Comparison of ENCODE assay signal across 8 cellular contexts in genomic region chr19:480016-480855, GRCh38. TPM values are rescaled to one million over a fixed set of nuclear protein-coding genes. Genes with fewer than 3 reads are reported as not detected.
DNase-seq lines count a peak whose midpoint lies in the region; ATAC-seq and TF ChIP-seq lines count a peak whose summit lies in the region.

No MANE protein-coding gene starts in this region.

- H3K27ac Mint-ChIP-seq in natural killer cell: peak overlapping the region; percentile 77 to 90

- H3K27me3 Mint-ChIP-seq in natural killer cell (ENCODE audit: low read depth in 2 of 2): peaks cover 2 to 3% of the 10 kb centered on the region in 2 donors

- intact Hi-C loops in natural killer cell (cut with micrococcal nuclease): no loop called here
- intact Hi-C loops in upper lobe of right lung (cut with DNase I): no loop called here

- ATAC-seq in natural killer cell: peak; percentile 61 to 69 (median 67)
- ATAC-seq in upper lobe of right lung: peak; percentile 96

- no peaks in the 10 kb centered on the region for H3K36me3 ChIP-seq in upper lobe of right lung

- H3K4me1 Mint-ChIP-seq in natural killer cell: peaks cover 5 to 19% of the 10 kb centered on the region in 2 donors

- DNase-seq in COLO668 (lab: John Stamatoyannopoulos, UW; ENCODE audit: unreplicated experiment) (peak; percentile 81), NCI-H1092 (lab: John Stamatoyannopoulos, UW) (peak; percentile 35), activated T-cell treated with anti-CD3 and anti-CD28 coated beads for 48 hours (ENCODE audit: low read depth) (peak; percentile 33), fibroblast of gingiva (ENCODE audit: low read depth) (peak; percentile 56), natural killer cell (no peak), upper lobe of right lung (peak; percentile 90), HPDE6-E6E7 (ENCODE audit: extremely low spot score) (no peak), A172 (ENCODE audit: low spot score) (no peak)

- H3K36me3 Mint-ChIP-seq in natural killer cell: no peaks in the 10 kb centered on the region

- H3K27me3 ChIP-seq in upper lobe of right lung: peaks cover 4% of the 10 kb centered on the region

- H3K9me3 Mint-ChIP-seq in natural killer cell: peaks cover 13 to 17% of the 10 kb centered on the region in 2 donors

- H3K27ac ChIP-seq in upper lobe of right lung: no peak overlapping the region

- H3K9me3 ChIP-seq in upper lobe of right lung: no peaks in the 10 kb centered on the region

- H3K4me1 ChIP-seq in upper lobe of right lung: no peaks in the 10 kb centered on the region

- H3K4me3 ChIP-seq in upper lobe of right lung: peak overlapping the region; percentile 38

- H3K4me3 Mint-ChIP-seq in natural killer cell: peak overlapping the region; percentile 26

- no peak for TF ChIP-seq CTCF in natural killer cell (IDR thresholded peaks at IDR 0.05)
- TF ChIP-seq CTCF in upper lobe of right lung (IDR thresholded peaks at IDR 0.05): peak; percentile 58

RNA-seq across cellular contexts. Expression of gene MADCAM1, which starts 16.1 kb away (rescaled TPM):
- total RNA-seq in natural killer cell: under 1 TPM in 2 of 3 donors, not detected in 1; 0.43 to 0.54 TPM
- total RNA-seq in upper lobe of right lung: 1.2 TPM
- total RNA-seq in A172 (2014; rRNA removed; shearing (Covaris generic)): 0.48 and 0.71 TPM in 2 replicates

RNA-seq across cellular contexts. Expression of gene SHC2, which starts 19.4 kb away (rescaled TPM):
- total RNA-seq in natural killer cell (under 1 TPM in 1 of 3 donors, not detected in 2; 0.75 TPM), upper lobe of right lung (37.8 TPM)
- total RNA-seq in A172 (2014; rRNA removed; shearing (Covaris generic)): 12.5 and 19.6 TPM in 2 replicates

RNA-seq across cellular contexts. Expression of gene TPGS1, which starts 27.1 kb away (rescaled TPM):
- total RNA-seq in natural killer cell (10 to 100 TPM; 18.7 to 20.6 (median 18.9) TPM), upper lobe of right lung (19.9 TPM)
- total RNA-seq in A172 (2014; rRNA removed; shearing (Covaris generic)): 44.3 and 104 TPM in 2 replicates

RNA-seq across cellular contexts. Expression of gene CDC34, which starts 51.3 kb away (rescaled TPM):
- total RNA-seq in natural killer cell (100 to 1,000 TPM in 2 of 3 donors, 10 to 100 TPM in 1; 68.5 to 114 (median 101) TPM), upper lobe of right lung (40.9 TPM)
- 96.1 and 105 TPM in 2 replicates for total RNA-seq in A172 (2014; rRNA removed; shearing (Covaris generic))

Comparison
In these comparisons a context has a peak if more than half of its experiments do, and no peak if none do; other contexts are left out.
1. DNase-seq: peak in COLO668 (single experiment), NCI-H1092 (single experiment), activated T-cell treated with anti-CD3 and anti-CD28 coated beads for 48 hours (single experiment), fibroblast of gingiva (single experiment) and upper lobe of right lung (single experiment); none in natural killer cell (single experiment), HPDE6-E6E7 (single experiment) and A172 (single experiment).